Comparison of ENCODE assay signal across 24 cellular contexts in the genomic region with DNA sequence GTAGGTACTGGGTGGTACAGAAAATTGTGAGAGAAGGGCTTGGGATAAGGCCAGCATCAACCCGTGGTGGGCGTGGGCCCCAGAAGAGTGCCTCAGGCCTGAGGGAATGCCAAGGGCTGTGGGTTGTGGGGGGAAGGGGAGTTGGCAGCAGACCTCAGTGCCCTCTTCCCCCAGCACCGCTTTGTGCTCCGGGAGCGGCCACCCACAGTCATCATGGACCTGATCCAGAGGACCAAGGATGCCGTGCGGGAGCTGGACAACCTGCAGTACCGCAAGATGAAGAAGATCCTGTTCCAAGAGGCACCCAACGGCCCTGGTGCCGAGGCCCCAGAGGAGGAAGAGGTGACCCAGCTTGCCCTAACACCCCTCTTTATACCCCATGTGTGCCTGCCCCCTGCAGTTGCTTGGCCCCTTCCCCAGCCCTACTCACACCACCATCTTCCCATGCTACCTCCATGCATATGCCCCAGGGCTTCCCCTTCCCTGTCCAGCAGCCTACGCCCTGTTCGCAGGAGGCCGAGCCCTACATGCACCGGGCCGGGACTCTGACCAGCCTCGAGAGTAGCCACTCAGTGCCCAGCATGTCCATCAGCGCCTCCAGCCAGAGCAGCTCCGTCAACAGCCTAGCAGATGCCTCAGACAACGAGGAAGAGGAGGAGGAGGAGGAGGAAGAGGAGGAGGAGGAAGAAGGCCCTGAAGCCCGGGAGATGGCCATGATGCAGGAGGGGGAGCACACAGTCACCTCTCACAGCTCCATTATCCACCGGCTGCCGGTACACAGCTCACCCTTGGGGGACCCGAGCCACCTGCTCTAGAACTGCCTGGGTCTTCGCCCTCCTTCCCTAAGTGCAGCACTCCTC. TPM values are rescaled to one million over a fixed set of nuclear protein-coding genes. Genes with fewer than 3 reads are reported as not detected.
A peak's percentile ranks its signal among the peaks of the same experiment; 100 is the strongest.
DNase-seq lines count a peak whose midpoint lies in the region; ATAC-seq and TF ChIP-seq lines count a peak whose summit lies in the region.
"Had no signal": no experiment of that assay in that cellular context is flagged by ENCODE, and none has a peak within 500 bp of the region (broad histone marks: within the 10 kb centered on the region; RNA-seq: fewer than 3 reads in every experiment).

No MANE protein-coding gene starts in this region.

- POLR2A ChIA-PET in MCF 10A (lab: Yijun Ruan, JAX) = interaction anchor here (1.0 to 1.2 kb wide), 2 partner anchors 8 to 22 kb away, joined by 3 to 4 read pairs; no protein-coding TSS in a partner anchor

- 92 to 93% methylated on average over 24 of the region's 24 CpGs for WGBS in sigmoid colon, 2 donors

- H3K4me1 ChIP-seq in breast epithelium (no peaks in the 10 kb centered on the region), lower lobe of right lung (peaks cover 34% of the 10 kb centered on the region), sigmoid colon (peaks cover 0 to 3% (median 0%) of the 10 kb centered on the region in 4 donors)
- H3K4me1 ChIP-seq: HAP-1 had no signal

- H3K9me3 Mint-ChIP-seq in MCF 10A (ENCODE audit: unreplicated experiment) = no peaks in the 10 kb centered on the region
- H3K9me3 Mint-ChIP-seq: CD4-positive, alpha-beta T cell; IgD-negative memory B cell had no signal

- no peak for ATAC-seq in lower lobe of right lung
- ATAC-seq in GM18511 (IDR thresholded peaks at IDR 0.05; ENCODE audit: unreplicated experiment) = no peak
- ATAC-seq: Panc1, Right ventricle myocardium inferior had no signal

- H3K4me3 Mint-ChIP-seq in MCF 10A (ENCODE audit: unreplicated experiment) = no peak overlapping the region
- H3K4me3 Mint-ChIP-seq: CD4-positive, alpha-beta T cell; IgD-negative memory B cell had no signal

- peaks cover 34% of the 10 kb centered on the region for H3K36me3 ChIP-seq in breast epithelium
- H3K36me3 ChIP-seq in lower lobe of right lung = peaks cover 100% of the 10 kb centered on the region
- peaks cover 69 to 100% (median 98%) of the 10 kb centered on the region in 4 donors for H3K36me3 ChIP-seq in sigmoid colon

- DNase-seq in MCF 10A (ENCODE audit: unreplicated experiment) (no peak), breast epithelium (ENCODE audit: low spot score in 2 of 2) (no peak), lower lobe of right lung (peak; percentile 29), sigmoid colon (peak; percentile 61), foreskin melanocyte (no peak), RKO (ENCODE audit: low spot score) (no peak), germinal center (ENCODE audit: low spot score) (no peak)
- DNase-seq: ACHN; CD4-positive, alpha-beta T cell; COR-L47; DMS79 treated with DMSO at 0.1 percent for 48 hours; NCI-H1417; NCI-H1930; NCI-H2227 treated with DMSO at 0.1 percent for 48 hours; NCI-H510A treated with DMSO at 0.1 percent for 48 hours; NCI-H748 treated with DMSO at 0.1 percent for 48 hours had no signal

- H3K27ac Mint-ChIP-seq in MCF 10A (ENCODE audit: low read depth, unreplicated experiment) = peak overlapping the region; percentile 19
- H3K27ac Mint-ChIP-seq: CD4-positive, alpha-beta T cell had no signal

- H3K27me3 ChIP-seq in breast epithelium = no peaks in the 10 kb centered on the region
- H3K27me3 ChIP-seq in lower lobe of right lung (ENCODE audit: low read depth) = no peaks in the 10 kb centered on the region
- H3K27me3 ChIP-seq in sigmoid colon = no peaks in the 10 kb centered on the region
- H3K27me3 ChIP-seq: BLaER1 had no signal

- peaks cover 80% of the 10 kb centered on the region for H3K36me3 Mint-ChIP-seq in MCF 10A (ENCODE audit: insufficient read depth, unreplicated experiment)

- BruUV-seq in MCF 10A (replicated peaks; lab: Mats Ljungman, UMichigan) = no TSS peak

- intact Hi-C loops in MCF 10A (cut with micrococcal nuclease) = no loop called here
- intact Hi-C loops in breast epithelium (cut with DNase I; ENCODE audit: low total_unique reads) = no loop called here
- intact Hi-C loops in lower lobe of right lung (cut with DNase I) = no loop called here
- intact Hi-C loops in sigmoid colon (cut with DNase I) = no loop called here

- CTCF ChIA-PET in MCF 10A (lab: Yijun Ruan, JAX) = interaction anchor here (0.5 to 1.1 kb wide), 3 partner anchors 10 to 175 kb away, joined by 3 read pairs; no protein-coding TSS in a partner anchor

- H3K27me3 Mint-ChIP-seq in MCF 10A (ENCODE audit: insufficient read depth, unreplicated experiment) = no peaks in the 10 kb centered on the region
- H3K27me3 Mint-ChIP-seq: CD4-positive, alpha-beta T cell; IgD-negative memory B cell had no signal

- no peak for TF ChIP-seq EP300 in sigmoid colon (IDR thresholded peaks at IDR 0.05)

- H3K27ac ChIP-seq in breast epithelium (no peak overlapping the region), lower lobe of right lung (peak overlapping the region; percentile 44), sigmoid colon (no peak overlapping the region)
- H3K27ac ChIP-seq: 22Rv1, BLaER1 had no signal

- TF ChIP-seq CTCF in MCF 10A (IDR thresholded peaks at IDR 0.05; ENCODE audit: unreplicated experiment) (no peak), breast epithelium (IDR thresholded peaks at IDR 0.05) (no peak), lower lobe of right lung (IDR thresholded peaks at IDR 0.05) (no peak), sigmoid colon (IDR thresholded peaks at IDR 0.05) (no peak)

- TF ChIP-seq POLR2A in breast epithelium (IDR thresholded peaks at IDR 0.05) (no peak), sigmoid colon (IDR thresholded peaks at IDR 0.05) (no peak)

- H3K4me1 Mint-ChIP-seq in MCF 10A (ENCODE audit: insufficient read depth, unreplicated experiment) = no peaks in the 10 kb centered on the region
- H3K4me1 Mint-ChIP-seq: IgD-negative memory B cell had no signal

- H3K4me3 ChIP-seq in breast epithelium (no peak overlapping the region), lower lobe of right lung (no peak overlapping the region), sigmoid colon (no peak overlapping the region)
- H3K4me3 ChIP-seq: BLaER1, GM23248, HAP-1 had no signal

- H3K9me3 ChIP-seq in breast epithelium = no peaks in the 10 kb centered on the region
- no peaks in the 10 kb centered on the region for H3K9me3 ChIP-seq in lower lobe of right lung
- no peaks in the 10 kb centered on the region for H3K9me3 ChIP-seq in sigmoid colon
- H3K9me3 ChIP-seq: BLaER1, HAP-1 had no signal

RNA-seq across cellular contexts. Expression of gene TAOK2, which starts 9.1 kb away (rescaled TPM):
- total RNA-seq in MCF 10A (2022) (29.3 and 33.1 TPM in 2 replicates), breast epithelium (10 to 100 TPM; 31.8 to 51.1 (median 37.3) TPM), lower lobe of right lung (66.2 TPM), sigmoid colon (10 to 100 TPM; 26.8 to 38.5 (median 29.7) TPM)
- polyA plus RNA-seq in sigmoid colon = 10 to 100 TPM in 2 of 3 donors, 1 to 10 TPM in 1; 9.0 to 42.2 (median 12.7) TPM

RNA-seq across cellular contexts. Expression of gene HIRIP3, which starts 12.6 kb away (rescaled TPM):
- 12.9 and 20.7 TPM in 2 replicates for total RNA-seq in MCF 10A (2022)
- total RNA-seq in breast epithelium = 10 to 100 TPM; 10.5 to 18.2 (median 15.5) TPM
- total RNA-seq in lower lobe of right lung = 22.1 TPM
- total RNA-seq in sigmoid colon = 10 to 100 TPM; 15.8 to 22.7 (median 19.7) TPM
- 10 to 100 TPM in 1 of 3 donors, 1 to 10 TPM in 2; 9.0 to 14.4 (median 9.7) TPM for polyA plus RNA-seq in sigmoid colon

RNA-seq across cellular contexts. Expression of gene INO80E, which starts 13.3 kb away (rescaled TPM):
- total RNA-seq in MCF 10A (2022) (82.0 and 90.1 TPM in 2 replicates), breast epithelium (10 to 100 TPM; 31.8 to 39.7 (median 38.6) TPM), lower lobe of right lung (58.4 TPM), sigmoid colon (100 to 1,000 TPM in 1 of 4 donors, 10 to 100 TPM in 3; 49.2 to 174 (median 54.7) TPM)
- 10 to 100 TPM; 50.6 to 89.7 (median 60.1) TPM for polyA plus RNA-seq in sigmoid colon

RNA-seq across cellular contexts. Expression of gene TMEM219, which starts 20.9 kb away (rescaled TPM):
- total RNA-seq in MCF 10A (2022) (62.1 and 68.1 TPM in 2 replicates), breast epithelium (100 to 1,000 TPM; 111 to 135 (median 128) TPM), lower lobe of right lung (148 TPM), sigmoid colon (100 to 1,000 TPM; 103 to 136 (median 112) TPM)
- 100 to 1,000 TPM; 178 to 314 (median 297) TPM for polyA plus RNA-seq in sigmoid colon

RNA-seq across cellular contexts. Expression of gene DOC2A, which starts 28.0 kb away (rescaled TPM):
- total RNA-seq in MCF 10A (2022) (1.2 TPM in 2 replicates), breast epithelium (1 to 10 TPM in 2 of 3 donors, under 1 TPM in 1; 0.48 to 4.5 (median 2.3) TPM), lower lobe of right lung (6.4 TPM), sigmoid colon (1 to 10 TPM in 1 of 4 donors, under 1 TPM in 1, not detected in 2; 0.36 to 3.9 TPM)
- 1 to 10 TPM in 2 of 3 donors, under 1 TPM in 1; 0.92 to 4.6 (median 1.8) TPM for polyA plus RNA-seq in sigmoid colon
- total RNA-seq: GM23248 had no signal
- polyA plus RNA-seq: GM23248, IgD-negative memory B cell had no signal

Comparison
In these comparisons a context has a peak if more than half of its experiments do, and no peak if none do; other contexts are left out.
1. DNase-seq: peak in lower lobe of right lung (single experiment) and sigmoid colon (single experiment); none in MCF 10A (single experiment), breast epithelium (0 of 2), foreskin melanocyte (single experiment), RKO (single experiment) and germinal center (single experiment).